Comparison of ENCODE assay signal across 1 cellular context in genomic region chr13:30617315-30618185, GRCh38.
TF ChIP-seq lines count a peak whose summit lies in the region.

Gene USPL1 (plus strand): TSS chr13:30617920. CDS start chr13:30621141, 3,221 bp downstream.

TF ChIP-seq in HepG2, 621 proteins besides CTCF, POLR2A, EP300 and RAD21 (continued from another document and continues in another):
- TF ChIP-seq ATF6 (CRISPR knock-in tag; conservative IDR thresholded peaks at IDR 0.05) (no peak; the same call in 1 of the 2 replicates), ZBTB40 (IDR thresholded peaks at IDR 0.05) (peak; percentile 98), ZBTB40 (CRISPR knock-in tag; IDR thresholded peaks at IDR 0.05) (peak; percentile 93), JUNB (CRISPR knock-in tag; IDR thresholded peaks at IDR 0.05; ENCODE audit: borderline replicate concordance) (peak; percentile 79; the same call in 1 of the 2 replicates), ZBTB37 (CRISPR knock-in tag; IDR thresholded peaks at IDR 0.05) (peak; percentile 80), MEIS1 (CRISPR knock-in tag; IDR thresholded peaks at IDR 0.05; ENCODE audit: borderline replicate concordance) (peak; percentile 97), BRCA1 (CRISPR knock-in tag; IDR thresholded peaks at IDR 0.05) (peak; percentile 81), ZNF496 (CRISPR knock-in tag; IDR thresholded peaks at IDR 0.05; ENCODE audit: insufficient replicate concordance) (no peak), ZSCAN29 (CRISPR knock-in tag; conservative IDR thresholded peaks at IDR 0.05) (peak; percentile 93), GLI4 (CRISPR knock-in tag; IDR thresholded peaks at IDR 0.05; ENCODE audit: borderline replicate concordance) (peak; percentile 96), CCAR2 (optimal IDR thresholded peaks at IDR 0.05; ENCODE audit: low read depth, low read length) (peak; percentile 85), POGK (CRISPR knock-in tag; conservative IDR thresholded peaks at IDR 0.05) (peak; percentile 96), TFE3 (CRISPR knock-in tag; IDR thresholded peaks at IDR 0.05) (peak; percentile 83; the same call in 1 of the 2 replicates), ZNF879 (CRISPR knock-in tag; IDR thresholded peaks at IDR 0.05) (peak; percentile 96), ZNF563 (CRISPR knock-in tag; IDR thresholded peaks at IDR 0.05) (peak; percentile 84), ZBTB2 (CRISPR knock-in tag; IDR thresholded peaks at IDR 0.05; ENCODE audit: low read depth) (peak; percentile 92; the same call in 1 of the 2 replicates), TEAD3 (CRISPR knock-in tag; optimal IDR thresholded peaks at IDR 0.05; ENCODE audit: borderline replicate concordance) (peak; percentile 86), SP4 (CRISPR knock-in tag; IDR thresholded peaks at IDR 0.05) (peak; percentile 93), ZNF788 (CRISPR knock-in tag; IDR thresholded peaks at IDR 0.05; ENCODE audit: borderline replicate concordance) (peak; percentile 100), ZNF780A (CRISPR knock-in tag; IDR thresholded peaks at IDR 0.05) (peak; percentile 97; the same call in 1 of the 2 replicates), SAP130 (CRISPR knock-in tag; IDR thresholded peaks at IDR 0.05; ENCODE audit: low read depth) (peak; percentile 98), MIXL1 (CRISPR knock-in tag; IDR thresholded peaks at IDR 0.05) (peak; percentile 90), HNF1B (CRISPR knock-in tag; IDR thresholded peaks at IDR 0.05) (peak; percentile 98), ZNF710 (CRISPR knock-in tag; IDR thresholded peaks at IDR 0.05; ENCODE audit: borderline replicate concordance) (peak; percentile 75), ZNF276 (CRISPR knock-in tag; IDR thresholded peaks at IDR 0.05; ENCODE audit: low read depth) (peak; percentile 92; the same call in 1 of the 2 replicates), ZNF329 (CRISPR knock-in tag; IDR thresholded peaks at IDR 0.05; ENCODE audit: low read depth) (peak; percentile 95), TAF1 (CRISPR knock-in tag; IDR thresholded peaks at IDR 0.05) (peak; percentile 90), CHD4 (IDR thresholded peaks at IDR 0.05; ENCODE audit: borderline replicate concordance, low read length) (no peak), HOXA5 (CRISPR knock-in tag; IDR thresholded peaks at IDR 0.05) (peak; percentile 95), MED13 (CRISPR knock-in tag; IDR thresholded peaks at IDR 0.05) (peak; percentile 95), CCDC6 (CRISPR knock-in tag; IDR thresholded peaks at IDR 0.05) (peak; percentile 100), KDM5B (CRISPR knock-in tag; IDR thresholded peaks at IDR 0.05; ENCODE audit: borderline replicate concordance) (peak; percentile 97; the same call in 1 of the 2 replicates), KDM2A (CRISPR knock-in tag; IDR thresholded peaks at IDR 0.05; ENCODE audit: borderline replicate concordance, low read depth) (peak; percentile 100), MTF2 (CRISPR knock-in tag; IDR thresholded peaks at IDR 0.05; ENCODE audit: borderline replicate concordance) (peak; percentile 73; the same call in 1 of the 2 replicates)
